27 cellular contexts compared by ENCODE assay signal in genomic region chr1:119929643-119930310, GRCh38. TPM values are rescaled to one million over a fixed set of nuclear protein-coding genes. Genes with fewer than 3 reads are reported as not detected.
"Had no signal": no experiment of that assay in that cellular context is flagged by ENCODE, and none has a peak within 500 bp of the region (broad histone marks: within the 10 kb centered on the region; RNA-seq: fewer than 3 reads in every experiment).

No MANE protein-coding gene starts in this region.

- ATAC-seq: activated CD8-positive, alpha-beta memory T cell treated with anti-CD3 and anti-CD28 coated beads, Interleukin-2, amount 10 ng/mL, durations not matched to agents 7 days and 5 days; activated CD8-positive, alpha-beta T cell treated with anti-CD3 and anti-CD28 coated beads for 36 hours; activated naive CD8-positive, alpha-beta T cell treated with anti-CD3 and anti-CD28 coated beads, Interleukin-2, amount 50 U/mL, for 24 hours; gastroesophageal sphincter; heart right ventricle; left lobe of liver; lower lobe of right lung; naive thymus-derived CD4-positive, alpha-beta T cell; sciatic nerve; stimulated activated naive B cell treated with anti-CD40 and anti-IgM and Interleukin-4, amounts not matched to agents 10 μg/mL and 1 μg/mL and 100 μg/mL, for 72 hours had no signal

- H3K4me3 Mint-ChIP-seq: activated CD4-positive, alpha-beta T cell treated with anti-CD3 and anti-CD28 coated beads, Interleukin-2, amount 10 ng/mL, durations not matched to agents 7 days and 5 days; activated CD8-positive, alpha-beta memory T cell treated with anti-CD3 and anti-CD28 coated beads, Interleukin-2, amount 10 ng/mL, durations not matched to agents 7 days and 5 days; activated CD8-positive, alpha-beta T cell treated with anti-CD3 and anti-CD28 coated beads for 36 hours; activated naive CD4-positive, alpha-beta T cell treated with anti-CD3 and anti-CD28 coated beads, Interleukin-2, amount 10 ng/mL, durations not matched to agents 7 days and 5 days; activated naive CD8-positive, alpha-beta T cell treated with anti-CD3 and anti-CD28 coated beads, Interleukin-2, amount 50 U/mL, for 24 hours; naive thymus-derived CD4-positive, alpha-beta T cell; neural crest cell; stimulated activated naive B cell treated with anti-CD40 and anti-IgM and Interleukin-4, amounts not matched to agents 10 μg/mL and 1 μg/mL and 100 μg/mL, for 72 hours had no signal

- H3K27ac Mint-ChIP-seq: activated CD4-positive, alpha-beta T cell treated with anti-CD3 and anti-CD28 coated beads, Interleukin-2, amount 10 ng/mL, durations not matched to agents 7 days and 5 days; activated CD8-positive, alpha-beta memory T cell treated with anti-CD3 and anti-CD28 coated beads, Interleukin-2, amount 10 ng/mL, durations not matched to agents 7 days and 5 days; activated CD8-positive, alpha-beta T cell treated with anti-CD3 and anti-CD28 coated beads for 36 hours; activated naive CD4-positive, alpha-beta T cell treated with anti-CD3 and anti-CD28 coated beads, Interleukin-2, amount 10 ng/mL, durations not matched to agents 7 days and 5 days; activated naive CD8-positive, alpha-beta T cell treated with anti-CD3 and anti-CD28 coated beads, Interleukin-2, amount 50 U/mL, for 24 hours; naive thymus-derived CD4-positive, alpha-beta T cell; stimulated activated naive B cell treated with anti-CD40 and anti-IgM and Interleukin-4, amounts not matched to agents 10 μg/mL and 1 μg/mL and 100 μg/mL, for 72 hours had no signal

- H3K27me3 Mint-ChIP-seq: activated CD4-positive, alpha-beta T cell treated with anti-CD3 and anti-CD28 coated beads, Interleukin-2, amount 10 ng/mL, durations not matched to agents 7 days and 5 days; activated CD8-positive, alpha-beta memory T cell treated with anti-CD3 and anti-CD28 coated beads, Interleukin-2, amount 10 ng/mL, durations not matched to agents 7 days and 5 days; activated CD8-positive, alpha-beta T cell treated with anti-CD3 and anti-CD28 coated beads for 36 hours; activated naive CD4-positive, alpha-beta T cell treated with anti-CD3 and anti-CD28 coated beads, Interleukin-2, amount 10 ng/mL, durations not matched to agents 7 days and 5 days; activated naive CD8-positive, alpha-beta T cell treated with anti-CD3 and anti-CD28 coated beads, Interleukin-2, amount 50 U/mL, for 24 hours; naive thymus-derived CD4-positive, alpha-beta T cell; stimulated activated naive B cell treated with anti-CD40 and anti-IgM and Interleukin-4, amounts not matched to agents 10 μg/mL and 1 μg/mL and 100 μg/mL, for 72 hours had no signal

- H3K27me3 ChIP-seq: esophagus squamous epithelium, gastroesophageal sphincter, heart right ventricle had no signal

- H3K9me3 ChIP-seq: lower lobe of right lung had no signal

- H3K4me2 ChIP-seq: smooth muscle cell had no signal

- H3K4me3 ChIP-seq: esophagus squamous epithelium, gastroesophageal sphincter, heart right ventricle, lower lobe of right lung, smooth muscle cell had no signal

- H3K4me1 Mint-ChIP-seq: activated CD4-positive, alpha-beta T cell treated with anti-CD3 and anti-CD28 coated beads, Interleukin-2, amount 10 ng/mL, durations not matched to agents 7 days and 5 days; activated CD8-positive, alpha-beta memory T cell treated with anti-CD3 and anti-CD28 coated beads, Interleukin-2, amount 10 ng/mL, durations not matched to agents 7 days and 5 days; activated naive CD8-positive, alpha-beta T cell treated with anti-CD3 and anti-CD28 coated beads, Interleukin-2, amount 50 U/mL, for 24 hours had no signal

- H3K27ac ChIP-seq: esophagus squamous epithelium, gastroesophageal sphincter, heart right ventricle, lower lobe of right lung had no signal

- DNase-seq: activated CD4-positive, alpha-beta T cell treated with anti-CD3 and anti-CD28 coated beads, Interleukin-2, amount 10 ng/mL, durations not matched to agents 7 days and 5 days; activated CD8-positive, alpha-beta memory T cell treated with anti-CD3 and anti-CD28 coated beads, Interleukin-2, amount 10 ng/mL, durations not matched to agents 7 days and 5 days; activated CD8-positive, alpha-beta T cell treated with anti-CD3 and anti-CD28 coated beads for 36 hours; activated effector memory CD4-positive, alpha-beta T cell treated with anti-CD3 and anti-CD28 coated beads, Interleukin-2, amount 50 U/mL, for 16 hours; activated naive CD4-positive, alpha-beta T cell treated with anti-CD3 and anti-CD28 coated beads, Interleukin-2, amount 10 ng/mL, durations not matched to agents 7 days and 5 days; activated naive CD8-positive, alpha-beta T cell treated with anti-CD3 and anti-CD28 coated beads, Interleukin-2, amount 50 U/mL, for 24 hours; activated T-cell treated with anti-CD3 and anti-CD28 coated beads for 4 hours; dermis blood vessel endothelial cell; effector CD8-positive, alpha-beta T cell; esophagus squamous epithelium; heart right ventricle; lower lobe of right lung; naive thymus-derived CD4-positive, alpha-beta T cell; posterior cingulate gyrus; stimulated activated CD4-positive, alpha-beta T cell treated with anti-CD3 and anti-CD28 coated beads, Interleukin-2, amount 100 ng/mL, for 48 hours; stimulated activated CD8-positive, alpha-beta memory T cell treated with anti-CD3 and anti-CD28 coated beads, Interleukin-4, amount 100 ng/mL, for 48 hours; stimulated activated naive B cell treated with anti-CD40 and anti-IgM and Interleukin-4, amounts not matched to agents 10 μg/mL and 1 μg/mL and 100 μg/mL, for 72 hours; trophoblast cell had no signal

- H3K4me1 ChIP-seq: gastroesophageal sphincter, lower lobe of right lung had no signal

RNA-seq across cellular contexts. Expression of gene ADAM30, which starts 33.5 kb away (rescaled TPM):
- total RNA-seq: activated CD4-positive, alpha-beta T cell treated with anti-CD3 and anti-CD28 coated beads, Interleukin-2, amount 10 ng/mL, durations not matched to agents 7 days and 5 days; activated CD8-positive, alpha-beta memory T cell treated with anti-CD3 and anti-CD28 coated beads, Interleukin-2, amount 10 ng/mL, durations not matched to agents 7 days and 5 days; activated CD8-positive, alpha-beta T cell treated with anti-CD3 and anti-CD28 coated beads for 36 hours; dermis blood vessel endothelial cell; esophagus squamous epithelium; gastroesophageal sphincter; heart right ventricle; left lobe of liver; lower lobe of right lung; mesenteric fat pad; naive thymus-derived CD4-positive, alpha-beta T cell; neural crest cell; omental fat pad; sciatic nerve; smooth muscle cell; T-helper 2 cell treated with Interferon-gamma antibody and Interleukin-4, amounts not matched to agents 100 ng/mL and 5 ng/mL, for 36 hours; temporal lobe had no signal
